ENCODE assay signal across 8 cellular contexts in the genomic region with DNA sequence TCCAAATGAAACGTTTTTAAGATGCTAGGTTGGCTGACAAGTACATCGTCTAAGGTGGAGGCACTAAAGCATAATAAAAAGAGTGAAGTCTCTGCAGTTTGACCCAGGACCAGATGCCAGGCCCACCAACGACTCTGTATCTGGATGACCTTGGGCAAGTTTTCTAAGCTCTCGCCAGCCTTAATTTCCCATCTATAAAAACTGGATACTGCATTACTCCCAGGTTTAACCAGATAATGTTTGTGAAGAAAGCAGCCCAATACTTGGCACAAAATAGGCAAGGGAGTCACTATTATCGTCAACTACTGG. TPM values are rescaled to one million over a fixed set of nuclear protein-coding genes. Genes with fewer than 3 reads are reported as not detected.
A peak's percentile ranks its signal among the peaks of the same experiment; 100 is the strongest.
DNase-seq lines count a peak whose midpoint lies in the region; ATAC-seq, FAIRE-seq and TF ChIP-seq lines count a peak whose summit lies in the region.

No MANE protein-coding gene starts in this region.

- DNase-seq in Caco-2 = no peak
- no peak for DNase-seq in Panc1 (ENCODE audit: low read depth, low spot score)
- no peak for DNase-seq in epithelial cell of prostate (ENCODE audit: low read depth, low spot score)
- no peak for DNase-seq in pancreas
- DNase-seq in ACHN = no peak
- no peak for DNase-seq in stimulated activated CD4-positive, alpha-beta T cell treated with anti-CD3 and anti-CD28 coated beads, Interleukin-15, amount 100 ng/mL, for 24 hours
- DNase-seq in stimulated activated CD4-positive, alpha-beta T cell treated with anti-CD3 and anti-CD28 coated beads, Interleukin-2, amount 100 ng/mL, for 24 hours = no peak

- WGBS in pancreas, 2 donors = 17 to 18% methylated on average over 5 of the region's 5 CpGs

- H3K27ac Mint-ChIP-seq in Caco-2 (ENCODE audit: unreplicated experiment) = peak overlapping the region; percentile 98

- no peaks in the 10 kb centered on the region for H3K9me3 Mint-ChIP-seq in Caco-2 (ENCODE audit: unreplicated experiment)

- TSS peak; percentile 85 for BruUV-seq in Caco-2 (replicated peaks; lab: Mats Ljungman, UMichigan)
- BruUV-seq in Panc1 (replicated peaks; lab: Mats Ljungman, UMichigan) = TSS peak; percentile 97

- CTCF ChIA-PET in Caco-2 (lab: Charles Lee) = interaction anchor here (0.9 to 1.4 kb wide), 5 partner anchors 12 to 515 kb away, joined by 3 to 7 read pairs (median 5); no protein-coding TSS in a partner anchor
- CTCF ChIA-PET in Panc1 (lab: Charles Lee) = no interaction called here

- no peaks in the 10 kb centered on the region for H3K27me3 ChIP-seq in Caco-2 (replicated peaks; ENCODE audit: control insufficient read depth, insufficient read depth, low read length)
- no peaks in the 10 kb centered on the region for H3K27me3 ChIP-seq in Panc1 (ENCODE audit: control insufficient read depth, insufficient read depth, low read length)
- no peaks in the 10 kb centered on the region for H3K27me3 ChIP-seq in pancreas

- intact Hi-C loops in Caco-2 (cut with micrococcal nuclease; ENCODE audit: unreplicated experiment) (loop anchor here (1.0 to 5.0 kb wide), 3 partner anchors 113 to 149 kb away; partner anchors contain the start of gene TNRC6B), Panc1 (cut with micrococcal nuclease; ENCODE audit: unreplicated experiment) (loop anchor here (5.0 kb wide), 1 partner anchor 304 kb away; the partner anchor contains the start of gene ADSL), pancreas (cut with DNase I) (loop anchor here in 1 of 3 donors (10.0 kb wide), 1 partner anchor 141 kb away; no protein-coding TSS in a partner anchor)

- TF ChIP-seq CTCF in Caco-2 (IDR thresholded peaks at IDR 0.05; ENCODE audit: insufficient read depth in 1 of 2, low read depth in 1 of 2, low read length in 1 of 2, severe bottlenecking in 1 of 2, unreplicated experiment in 1 of 2) (no peak), Panc1 (IDR thresholded peaks at IDR 0.05) (no peak), pancreas (IDR thresholded peaks at IDR 0.05) (no peak)

- POLR2A ChIA-PET in Caco-2 (lab: Charles Lee) = interaction anchor here (0.9 to 1.7 kb wide), 8 partner anchors 19 to 609 kb away, joined by 3 to 16 read pairs (median 4); partner anchors contain the start of genes ATF4, FAM83F, MIEF1 and TNRC6B
- POLR2A ChIA-PET in Panc1 (lab: Charles Lee) = interaction anchor here (0.6 to 1.4 kb wide), 3 partner anchors 50 to 134 kb away, joined by 3 to 9 read pairs (median 4); partner anchors contain the start of gene TNRC6B

- peaks cover 10% of the 10 kb centered on the region for H3K36me3 Mint-ChIP-seq in Caco-2 (ENCODE audit: insufficient read depth, unreplicated experiment)

- peak overlapping the region; percentile 97 for H3K4me3 Mint-ChIP-seq in Caco-2 (ENCODE audit: unreplicated experiment)

- ATAC-seq in Panc1 = no peak
- ATAC-seq in pancreas = no peak
- ATAC-seq in HG03045 (IDR thresholded peaks at IDR 0.05; ENCODE audit: unreplicated experiment) = no peak

- no peak for FAIRE-seq in pancreas (lab: Jason Lieb, UNC)

- H3K4me3 ChIP-seq in Caco-2 (ENCODE audit: low read depth, low read length) (peak overlapping the region; percentile 41), Panc1 (ENCODE audit: low read depth in 2 of 2, low read length in 2 of 2) (peak overlapping the region; percentile 64 to 86), pancreas (peak overlapping the region in 3 of 4 donors; percentile 52 to 83 (median 69))

- no peaks in the 10 kb centered on the region for H3K4me1 Mint-ChIP-seq in Caco-2 (ENCODE audit: low read depth, unreplicated experiment)

- H3K27me3 Mint-ChIP-seq in Caco-2 (ENCODE audit: insufficient read depth, unreplicated experiment) = peaks cover 8% of the 10 kb centered on the region

- no peaks in the 10 kb centered on the region; the same call in 1 of the 2 replicates for H3K4me1 ChIP-seq in Caco-2
- H3K4me1 ChIP-seq in Panc1 (ENCODE audit: control insufficient read depth, insufficient read depth, low read length) = peaks cover 9% of the 10 kb centered on the region
- H3K4me1 ChIP-seq in pancreas = peaks cover 5 to 16% (median 14%) of the 10 kb centered on the region in 3 donors

- H3K9me3 ChIP-seq in Caco-2 = no peaks in the 10 kb centered on the region
- H3K9me3 ChIP-seq in Panc1 (ENCODE audit: control insufficient read depth, insufficient read depth, low read depth, low read length) = no peaks in the 10 kb centered on the region
- no peaks in the 10 kb centered on the region for H3K9me3 ChIP-seq in pancreas

- H3K27ac ChIP-seq in Panc1 (ENCODE audit: low read length) = peak overlapping the region; percentile 95
- peak overlapping the region; percentile 60 for H3K27ac ChIP-seq in epithelial cell of prostate
- peak overlapping the region; percentile 76 to 93 (median 86) for H3K27ac ChIP-seq in pancreas

- no peaks in the 10 kb centered on the region for H3K36me3 ChIP-seq in Caco-2 (ENCODE audit: control insufficient read depth, insufficient read depth, low read length)
- no peaks in the 10 kb centered on the region for H3K36me3 ChIP-seq in Panc1 (ENCODE audit: control insufficient read depth, insufficient read depth, low read length)
- H3K36me3 ChIP-seq in pancreas = no peaks in the 10 kb centered on the region

- in situ Hi-C loops in Panc1 (cut with HindIII; ENCODE audit: low pct_unique_long_range_greater_than_20kb, low sequenced_read_pairs) = no loop called here
- in situ Hi-C loops in ACHN (cut with HindIII; ENCODE audit: low pct_ligation_motif_present, low pct_unique_long_range_greater_than_20kb, low sequenced_read_pairs) = no loop called here

RNA-seq across cellular contexts. Expression of gene FAM83F, which starts 49.0 kb away (rescaled TPM):
- total RNA-seq in Caco-2 (2022) (17.1 and 20.0 TPM in 2 replicates), Panc1 (2021; ENCODE audit: unreplicated experiment) (0.05 TPM), pancreas (10 to 100 TPM; 12.1 to 19.8 (median 16.8) TPM)
- not detected for polyA plus RNA-seq in Panc1 (2012; ENCODE audit: insufficient read length)
- 1 to 10 TPM; 4.9 to 5.1 TPM for polyA plus RNA-seq in pancreas

Comparison
In these comparisons a context has a peak if more than half of its experiments do, and no peak if none do; other contexts are left out.
1. RNA of gene FAM83F, which starts 49.0 kb away (total RNA-seq): 17.1 to 20.0 TPM in Caco-2 and 12.1 to 19.8 TPM in pancreas; 0.05 TPM in Panc1 (single experiment); every median in the first group is over 10 times any median in the second.
2. Peak in every context shown above with its lines, with median percentiles within 50 percentile points of each other: H3K4me3 ChIP-seq and H3K27ac ChIP-seq.